In genomic region chr3:141426404-141427034, GRCh38 we compare ENCODE assay signal across 9 cellular contexts. TPM values are rescaled to one million over a fixed set of nuclear protein-coding genes. Genes with fewer than 3 reads are reported as not detected.
DNase-seq lines count a peak whose midpoint lies in the region; ATAC-seq, FAIRE-seq and TF ChIP-seq lines count a peak whose summit lies in the region.
"Had no signal": no experiment of that assay in that cellular context is flagged by ENCODE, and none has a peak within 500 bp of the region (broad histone marks: within the 10 kb centered on the region; RNA-seq: fewer than 3 reads in every experiment).

No MANE protein-coding gene starts in this region.

- FAIRE-seq in bronchial epithelial cell (lab: Jason Lieb, UNC), result no peak
- FAIRE-seq in islet of Langerhans (lab: Jason Lieb, UNC), result peak; percentile 90
- FAIRE-seq in RCC 7860 (lab: Jason Lieb, UNC), result no peak

- no peak overlapping the region for H3K4me3 ChIP-seq in bronchial epithelial cell (ENCODE audit: low read depth, low read length)

- H3K9me3 Mint-ChIP-seq in stimulated activated naive B cell treated with anti-CD40 and anti-IgM and Interleukin-4, amounts not matched to agents 10 μg/mL and 1 μg/mL and 100 μg/mL, for 72 hours, result no peaks in the 10 kb centered on the region

- DNase-seq in HT-29 (ENCODE audit: low spot score) (peak; percentile 67), bronchial epithelial cell (ENCODE audit: low read depth) (peak; percentile 47), RCC 7860 (ENCODE audit: low spot score) (no peak), activated T-cell treated with anti-CD3 and anti-CD28 coated beads for 4 hours (no peak)
- DNase-seq in stimulated activated naive B cell treated with anti-CD40 and anti-IgM and Interleukin-4, amounts not matched to agents 10 μg/mL and 1 μg/mL and 100 μg/mL, for 72 hours, result no peak

- H3K4me3 Mint-ChIP-seq in stimulated activated naive B cell treated with anti-CD40 and anti-IgM and Interleukin-4, amounts not matched to agents 10 μg/mL and 1 μg/mL and 100 μg/mL, for 72 hours, result no peak overlapping the region

- H3K36me3 ChIP-seq in bronchial epithelial cell (ENCODE audit: control insufficient read depth, insufficient read depth, low read length), result peaks cover 18% of the 10 kb centered on the region

- no peaks in the 10 kb centered on the region for H3K27me3 Mint-ChIP-seq in stimulated activated naive B cell treated with anti-CD40 and anti-IgM and Interleukin-4, amounts not matched to agents 10 μg/mL and 1 μg/mL and 100 μg/mL, for 72 hours

- H3K27me3 ChIP-seq in bronchial epithelial cell (ENCODE audit: control insufficient read depth, insufficient read depth, low read length), result no peaks in the 10 kb centered on the region

- peak overlapping the region; percentile 65 for H3K27ac Mint-ChIP-seq in stimulated activated naive B cell treated with anti-CD40 and anti-IgM and Interleukin-4, amounts not matched to agents 10 μg/mL and 1 μg/mL and 100 μg/mL, for 72 hours

- peaks cover 24 to 35% of the 10 kb centered on the region in 2 donors for H3K36me3 Mint-ChIP-seq in stimulated activated naive B cell treated with anti-CD40 and anti-IgM and Interleukin-4, amounts not matched to agents 10 μg/mL and 1 μg/mL and 100 μg/mL, for 72 hours

- ATAC-seq in stimulated activated naive B cell treated with anti-CD40 and anti-IgM and Interleukin-4, amounts not matched to agents 10 μg/mL and 1 μg/mL and 100 μg/mL, for 72 hours (replicated peaks), result no peak
- ATAC-seq in GM19463 (IDR thresholded peaks at IDR 0.05; ENCODE audit: unreplicated experiment) (no peak), GM18867 (IDR thresholded peaks at IDR 0.05; ENCODE audit: unreplicated experiment) (no peak)
- ATAC-seq: Panc1 had no signal

- peaks cover 9 to 11% of the 10 kb centered on the region in 2 donors for H3K4me1 Mint-ChIP-seq in stimulated activated naive B cell treated with anti-CD40 and anti-IgM and Interleukin-4, amounts not matched to agents 10 μg/mL and 1 μg/mL and 100 μg/mL, for 72 hours

- no peak for TF ChIP-seq CTCF in bronchial epithelial cell (IDR thresholded peaks at IDR 0.05; ENCODE audit: insufficient read depth, low read length, severe bottlenecking)

RNA-seq across cellular contexts. Expression of gene ZBTB38, which starts 58.2 kb away (rescaled TPM):
- 22.9 and 23.1 TPM in 2 replicates for total RNA-seq in HT-29 (2014; rRNA removed; shearing (Covaris generic))
- total RNA-seq in bronchial epithelial cell, result 59.0 and 61.2 TPM in 2 replicates

Comparison
In these comparisons a context has a peak if more than half of its experiments do, and no peak if none do; other contexts are left out.
1. DNase-seq: peak in HT-29 (single experiment) and bronchial epithelial cell (single experiment); none in stimulated activated naive B cell treated with anti-CD40 and anti-IgM and Interleukin-4, amounts not matched to agents 10 μg/mL and 1 μg/mL and 100 μg/mL, for 72 hours (single experiment), RCC 7860 (single experiment) and activated T-cell treated with anti-CD3 and anti-CD28 coated beads for 4 hours (single experiment).